10 cellular contexts compared by ENCODE assay signal in genomic region chr12:24560867-24561266, GRCh38.
DNase-seq lines count a peak whose midpoint lies in the region; TF ChIP-seq lines count a peak whose summit lies in the region.
"Had no signal": no experiment of that assay in that cellular context is flagged by ENCODE, and none has a peak within 500 bp of the region (broad histone marks: within the 10 kb centered on the region; RNA-seq: fewer than 3 reads in every experiment).

No MANE protein-coding gene starts in this region.

- POLR2A ChIA-PET in OCI-LY7 (lab: Charles Lee) = interaction anchor here (0.5 to 0.6 kb wide), 2 partner anchors 18 to 175 kb away, joined by 3 read pairs; no protein-coding TSS in a partner anchor

- H3K27me3 Mint-ChIP-seq in nephron (ENCODE audit: low read depth) = peaks cover 37% of the 10 kb centered on the region

- BruUV-seq in OCI-LY7 (replicated peaks; lab: Mats Ljungman, UMichigan) = no TSS peak

- no peak overlapping the region for H3K4me2 ChIP-seq in OCI-LY7 (ENCODE audit: low read length)

- H3K4me1 ChIP-seq in ectodermal cell (ENCODE audit: control insufficient read depth, insufficient read depth, low read length) (peaks cover 7% of the 10 kb centered on the region), OCI-LY7 (ENCODE audit: insufficient read depth, low read length, poor library complexity, severe bottlenecking) (no peaks in the 10 kb centered on the region)

- peaks cover 3% of the 10 kb centered on the region for H3K36me3 Mint-ChIP-seq in nephron (ENCODE audit: low read depth)

- H3K79me2 ChIP-seq in OCI-LY7 (ENCODE audit: insufficient read depth, low read depth, low read length) = no peaks in the 10 kb centered on the region

- WGBS in ectodermal cell, 2 experiments = 6 to 10% methylated on average over 2 of the region's 2 CpGs

- H4K20me1 ChIP-seq in OCI-LY7 (ENCODE audit: insufficient read depth, low read length) = no peaks in the 10 kb centered on the region

- H3K4me3 Mint-ChIP-seq in nephron = peak overlapping the region; percentile 90 to 94 (median 91)

- no peak overlapping the region for H3K27ac ChIP-seq in ectodermal cell (ENCODE audit: insufficient read depth, low read depth, low read length, poor library complexity, severe bottlenecking)
- no peak overlapping the region for H3K27ac ChIP-seq in OCI-LY7 (ENCODE audit: low read depth, low read length, poor library complexity, severe bottlenecking)

- no peaks in the 10 kb centered on the region for H3K9me3 ChIP-seq in MG63
- no peaks in the 10 kb centered on the region for H3K9me3 ChIP-seq in ectodermal cell (ENCODE audit: control insufficient read depth, low read length)
- no peaks in the 10 kb centered on the region for H3K9me3 ChIP-seq in OCI-LY7 (ENCODE audit: low read length)

- CTCF ChIA-PET in OCI-LY7 (lab: Charles Lee; ENCODE audit: unreplicated experiment) = no interaction called here

- no peak for TF ChIP-seq CTCF in nephron (IDR thresholded peaks at IDR 0.05; ENCODE audit: unreplicated experiment in 3 of 3)
- no peak for TF ChIP-seq CTCF in OCI-LY7 (conservative IDR thresholded peaks at IDR 0.05; ENCODE audit: low read length)

- no peaks in the 10 kb centered on the region for H3K9me2 ChIP-seq in OCI-LY7 (ENCODE audit: insufficient read depth, low read length)

- H3K36me3 ChIP-seq in MG63 (no peaks in the 10 kb centered on the region), ectodermal cell (ENCODE audit: control insufficient read depth, insufficient read depth, low read length) (no peaks in the 10 kb centered on the region), OCI-LY7 (ENCODE audit: insufficient read depth, low read length) (no peaks in the 10 kb centered on the region)

- peak overlapping the region; percentile 87 to 95 (median 88) for H3K27ac Mint-ChIP-seq in nephron

- H3K4me1 Mint-ChIP-seq in nephron = peaks cover 30% of the 10 kb centered on the region

- H3K27me3 ChIP-seq in MG63 (no peaks in the 10 kb centered on the region), ectodermal cell (ENCODE audit: control insufficient read depth, insufficient read depth, low read length, poor library complexity, severe bottlenecking) (peaks cover 17% of the 10 kb centered on the region)

- intact Hi-C loops in OCI-LY7 (cut with micrococcal nuclease; ENCODE audit: unreplicated experiment) = no loop called here

- peak overlapping the region; percentile 66 for H3K4me3 ChIP-seq in MG63
- peak overlapping the region; percentile 56 for H3K4me3 ChIP-seq in ectodermal cell (ENCODE audit: insufficient read depth, low read depth, low read length)
- H3K4me3 ChIP-seq in OCI-LY7 (ENCODE audit: low read depth, low read length, poor library complexity, severe bottlenecking) = no peak overlapping the region

- H3K9me3 Mint-ChIP-seq in nephron = no peaks in the 10 kb centered on the region

- H2AFZ ChIP-seq in OCI-LY7 (ENCODE audit: low read length) = no peak overlapping the region

- DNase-seq in AG08396 (ENCODE audit: low spot score) = peak; percentile 22
- DNase-seq in MG63 = no peak
- no peak for DNase-seq in OCI-LY7 (ENCODE audit: low spot score)
- no peak for DNase-seq in COLO829 (ENCODE audit: low spot score)
- DNase-seq in activated CD4-positive, CD25-positive, alpha-beta regulatory T cell treated with anti-CD3 and anti-CD28 coated beads, Interleukin-2, amount 50 U/mL, for 72 hours = no peak
- DNase-seq in stimulated activated naive CD4-positive, alpha-beta T cell treated with Interleukin-2 at 50 U/mL for 16 hours (lab: John Stamatoyannopoulos, UW) = no peak
- DNase-seq: amniotic stem cell, Karpas-422 had no signal
